ENCODE assay signal across 13 cellular contexts in the genomic region with DNA sequence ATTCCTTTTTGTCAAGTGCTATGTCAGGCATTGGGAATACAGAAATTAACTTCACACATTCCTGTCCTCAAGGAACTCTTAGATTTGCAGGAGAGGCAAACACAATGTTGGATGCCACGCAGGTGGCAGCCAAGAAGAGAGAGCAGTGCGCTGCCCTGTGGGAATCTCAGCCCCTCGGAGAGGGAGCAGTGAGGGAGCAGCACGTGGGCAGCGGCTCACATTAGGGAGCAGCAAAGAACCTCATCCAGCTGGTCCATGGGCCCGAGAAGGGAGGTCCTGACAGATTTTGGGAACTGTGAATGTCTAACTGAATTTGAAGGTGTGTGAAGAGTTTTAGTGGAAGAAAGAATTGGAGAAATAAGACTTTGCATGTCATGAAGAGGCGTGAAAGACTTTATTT. TPM values are rescaled to one million over a fixed set of nuclear protein-coding genes. Genes with fewer than 3 reads are reported as not detected.
DNase-seq lines count a peak whose midpoint lies in the region; ATAC-seq and TF ChIP-seq lines count a peak whose summit lies in the region.
"Had no signal": no experiment of that assay in that cellular context is flagged by ENCODE, and none has a peak within 500 bp of the region (broad histone marks: within the 10 kb centered on the region; RNA-seq: fewer than 3 reads in every experiment).

No MANE protein-coding gene starts in this region.

- no peaks in the 10 kb centered on the region for H3K36me3 ChIP-seq in KOPT-K1 (ENCODE audit: insufficient read depth, low read length)
- no peaks in the 10 kb centered on the region for H3K36me3 ChIP-seq in psoas muscle (ENCODE audit: insufficient read depth in 1 of 2, low read depth in 1 of 2)
- H3K36me3 ChIP-seq in ascending aorta: no peaks in the 10 kb centered on the region

- H3K36me3 Mint-ChIP-seq in chondrocyte (ENCODE audit: low read depth) (no peaks in the 10 kb centered on the region), mesothelial cell of epicardium (peaks cover 13% of the 10 kb centered on the region), type B pancreatic cell (peaks cover 6% of the 10 kb centered on the region)
- H3K36me3 Mint-ChIP-seq: CD8-positive, alpha-beta memory T cell had no signal

- no peaks in the 10 kb centered on the region for H3K9me3 Mint-ChIP-seq in chondrocyte (ENCODE audit: low read depth)
- H3K9me3 Mint-ChIP-seq in mesothelial cell of epicardium: peaks cover 11% of the 10 kb centered on the region
- no peaks in the 10 kb centered on the region for H3K9me3 Mint-ChIP-seq in type B pancreatic cell
- H3K9me3 Mint-ChIP-seq: CD8-positive, alpha-beta memory T cell had no signal

- H3K4me3 ChIP-seq in psoas muscle: no peak overlapping the region
- H3K4me3 ChIP-seq in ascending aorta: no peak overlapping the region

- no peak for DNase-seq in chondrocyte (ENCODE audit: low spot score)
- DNase-seq in mesothelial cell of epicardium (ENCODE audit: low spot score in 2 of 2, unreplicated experiment in 2 of 2): no peak
- DNase-seq in type B pancreatic cell (ENCODE audit: extremely low spot score, unreplicated experiment): no peak
- no peak for DNase-seq in psoas muscle
- DNase-seq in GM19240 (ENCODE audit: insufficient read length, low spot score): no peak
- no peak for DNase-seq in ascending aorta (ENCODE audit: low spot score in 2 of 2)
- DNase-seq: CD8-positive, alpha-beta memory T cell; NCI-H1417; NCI-H2029; NCI-H2171 treated with DMSO at 0.1 percent for 48 hours; NCI-H510A treated with DMSO at 0.1 percent for 48 hours; SK-N-SH had no signal

- H3K4me1 ChIP-seq in psoas muscle: peaks cover 3% of the 10 kb centered on the region
- H3K4me1 ChIP-seq in ascending aorta: peaks cover 0 to 8% of the 10 kb centered on the region in 2 donors

- intact Hi-C loops in psoas muscle (cut with DNase I): no loop called here
- intact Hi-C loops in ascending aorta (cut with DNase I): no loop called here

- no peaks in the 10 kb centered on the region for H3K27me3 Mint-ChIP-seq in chondrocyte (ENCODE audit: low read depth)
- H3K27me3 Mint-ChIP-seq in mesothelial cell of epicardium (ENCODE audit: low read depth): no peaks in the 10 kb centered on the region
- H3K27me3 Mint-ChIP-seq in type B pancreatic cell: no peaks in the 10 kb centered on the region
- H3K27me3 Mint-ChIP-seq: CD8-positive, alpha-beta memory T cell had no signal

- no peak for TF ChIP-seq CTCF in chondrocyte (IDR thresholded peaks at IDR 0.05)
- TF ChIP-seq CTCF in mesothelial cell of epicardium (IDR thresholded peaks at IDR 0.05; ENCODE audit: unreplicated experiment): no peak
- no peak for TF ChIP-seq CTCF in type B pancreatic cell (conservative IDR thresholded peaks at IDR 0.05)
- no peak for TF ChIP-seq CTCF in psoas muscle (IDR thresholded peaks at IDR 0.05)
- TF ChIP-seq CTCF in ascending aorta (IDR thresholded peaks at IDR 0.05): no peak

- H3K27ac ChIP-seq in KOPT-K1 (ENCODE audit: low read depth, low read length, poor library complexity, severe bottlenecking) (peak overlapping the region; percentile 39), psoas muscle (no peak overlapping the region), ascending aorta (no peak overlapping the region)

- H3K27me3 ChIP-seq in psoas muscle (ENCODE audit: insufficient read depth in 3 of 3, low read length in 2 of 3) (no peaks in the 10 kb centered on the region), ascending aorta (no peaks in the 10 kb centered on the region)

- peak overlapping the region; percentile 12 for H3K27ac Mint-ChIP-seq in chondrocyte (ENCODE audit: unreplicated experiment)
- H3K27ac Mint-ChIP-seq in mesothelial cell of epicardium: peak overlapping the region; percentile 95
- peak overlapping the region; percentile 37 for H3K27ac Mint-ChIP-seq in type B pancreatic cell

- H3K9me3 ChIP-seq in KOPT-K1 (ENCODE audit: insufficient read depth, low read length, poor library complexity, severe bottlenecking): no peaks in the 10 kb centered on the region
- H3K9me3 ChIP-seq in psoas muscle: no peaks in the 10 kb centered on the region
- no peaks in the 10 kb centered on the region for H3K9me3 ChIP-seq in ascending aorta
- H3K9me3 ChIP-seq: SK-N-SH had no signal

- 83 to 89% (median 88%) methylated on average over 7 of the region's 7 CpGs for WGBS in psoas muscle, 3 donors

- H3K4me1 Mint-ChIP-seq in chondrocyte (ENCODE audit: low read depth) (peaks cover 70% of the 10 kb centered on the region), mesothelial cell of epicardium (peaks cover 60% of the 10 kb centered on the region), type B pancreatic cell (ENCODE audit: unreplicated experiment) (peaks cover 59% of the 10 kb centered on the region)

- no peak for ATAC-seq in psoas muscle

- H3K4me3 Mint-ChIP-seq in chondrocyte (ENCODE audit: unreplicated experiment): no peak overlapping the region
- no peak overlapping the region for H3K4me3 Mint-ChIP-seq in mesothelial cell of epicardium
- peak overlapping the region; percentile 9 for H3K4me3 Mint-ChIP-seq in type B pancreatic cell
- H3K4me3 Mint-ChIP-seq: CD8-positive, alpha-beta memory T cell had no signal

RNA-seq across cellular contexts. Expression of gene EVL, which starts 47.2 kb away (rescaled TPM):
- total RNA-seq in chondrocyte: 98.9 to 112 TPM (median 104 TPM) in 3 replicates
- 244 to 250 TPM (median 244 TPM) in 3 replicates for total RNA-seq in mesothelial cell of epicardium
- 66.3 and 159 TPM in 2 replicates for total RNA-seq in type B pancreatic cell (ENCODE audit: low replicate concordance)
- total RNA-seq in psoas muscle: 10 to 100 TPM; 14.9 to 30.4 (median 25.0) TPM
- 10 to 100 TPM in 2 of 3 donors, 1 to 10 TPM in 1; 9.6 to 17.1 (median 10.6) TPM for polyA plus RNA-seq in psoas muscle
- total RNA-seq in ascending aorta: 11.7 TPM

Comparison
In these comparisons a context has a peak if more than half of its experiments do, and no peak if none do; other contexts are left out.
1. H3K27ac Mint-ChIP-seq: peak in every context shown above with its lines; median percentile 95 in mesothelial cell of epicardium; 37 in type B pancreatic cell; 12 in chondrocyte.